ENCODE assay signal across 17 cellular contexts in genomic region chr12:93823616-93824410, GRCh38.
DNase-seq lines count a peak whose midpoint lies in the region; ATAC-seq and TF ChIP-seq lines count a peak whose summit lies in the region.
"Had no signal": no experiment of that assay in that cellular context is flagged by ENCODE, and none has a peak within 500 bp of the region (broad histone marks: within the 10 kb centered on the region; RNA-seq: fewer than 3 reads in every experiment).

No MANE protein-coding gene starts in this region.

- no peaks in the 10 kb centered on the region for H4K20me1 ChIP-seq in osteoblast (ENCODE audit: insufficient read depth, low read length)

- H3K27ac ChIP-seq in osteoblast (ENCODE audit: low read depth, low read length): peak overlapping the region; percentile 54
- H3K27ac ChIP-seq: tibial artery had no signal

- DNase-seq in ELR (ENCODE audit: low read depth) (peak; percentile 46), NCI-H69 (lab: John Stamatoyannopoulos, UW) (peak; percentile 75), globus pallidus (ENCODE audit: low spot score) (peak; percentile 13), osteoblast (ENCODE audit: insufficient read length, low spot score, missing footprints) (no peak), Kasumi-1 (lab: John Stamatoyannopoulos, UW) (no peak)
- DNase-seq in activated naive CD8-positive, alpha-beta T cell treated with anti-CD3 and anti-CD28 coated beads, Interleukin-2, amount 50 U/mL, for 24 hours: no peak
- DNase-seq: activated CD8-positive, alpha-beta memory T cell treated with anti-CD3 and anti-CD28 coated beads, Interleukin-2, amount 50 U/mL, for 4 hours; activated naive CD4-positive, alpha-beta T cell treated with anti-CD3 and anti-CD28 coated beads, Interleukin-2, amount 50 U/mL, for 16 hours; Calu3; effector CD8-positive, alpha-beta T cell; naive thymus-derived CD4-positive, alpha-beta T cell; SIG-M5; stimulated activated CD4-positive, alpha-beta T cell treated with anti-CD3 and anti-CD28 coated beads, Interleukin-4, amount 100 ng/mL, for 24 hours; T-helper 9 cell; tibial artery had no signal

- H3K36me3 ChIP-seq in osteoblast (ENCODE audit: insufficient read depth, low read length): no peaks in the 10 kb centered on the region
- H3K36me3 ChIP-seq: tibial artery had no signal

- peaks cover 2% of the 10 kb centered on the region for H3K79me2 ChIP-seq in osteoblast (ENCODE audit: insufficient read depth, low read length)

- H3K27me3 ChIP-seq in osteoblast (ENCODE audit: insufficient read depth, low read length): no peaks in the 10 kb centered on the region
- H3K27me3 ChIP-seq: tibial artery had no signal

- no peak overlapping the region for H3K4me3 ChIP-seq in osteoblast (ENCODE audit: insufficient read depth, low read length)
- H3K4me3 ChIP-seq: tibial artery had no signal

- no peaks in the 10 kb centered on the region for H3K9me3 ChIP-seq in osteoblast (ENCODE audit: low read depth, low read length)
- H3K9me3 ChIP-seq: tibial artery had no signal

- H3K36me3 Mint-ChIP-seq in activated naive CD8-positive, alpha-beta T cell treated with anti-CD3 and anti-CD28 coated beads, Interleukin-2, amount 50 U/mL, for 24 hours (ENCODE audit: low read depth): peaks cover 4% of the 10 kb centered on the region

- no peak for ATAC-seq in activated naive CD8-positive, alpha-beta T cell treated with anti-CD3 and anti-CD28 coated beads, Interleukin-2, amount 50 U/mL, for 24 hours
- no peak for ATAC-seq in GM18858 (IDR thresholded peaks at IDR 0.05; ENCODE audit: unreplicated experiment)
- no peak for ATAC-seq in GM21825 (IDR thresholded peaks at IDR 0.05; ENCODE audit: unreplicated experiment)
- ATAC-seq: naive thymus-derived CD4-positive, alpha-beta T cell had no signal

- no peak overlapping the region for H3K4me3 Mint-ChIP-seq in activated naive CD8-positive, alpha-beta T cell treated with anti-CD3 and anti-CD28 coated beads, Interleukin-2, amount 50 U/mL, for 24 hours
- H3K4me3 Mint-ChIP-seq: naive thymus-derived CD4-positive, alpha-beta T cell had no signal

- TF ChIP-seq CTCF in osteoblast (IDR thresholded peaks at IDR 0.05; ENCODE audit: extremely low read depth, low read depth, low read length): no peak

- H3K4me2 ChIP-seq in osteoblast (ENCODE audit: insufficient read depth, low read length): peak overlapping the region; percentile 40

- no peak overlapping the region for H3K27ac Mint-ChIP-seq in activated naive CD8-positive, alpha-beta T cell treated with anti-CD3 and anti-CD28 coated beads, Interleukin-2, amount 50 U/mL, for 24 hours
- H3K27ac Mint-ChIP-seq: naive thymus-derived CD4-positive, alpha-beta T cell had no signal

- peak overlapping the region; percentile 67 for H2AFZ ChIP-seq in osteoblast (ENCODE audit: low read length)

- H3K4me1 Mint-ChIP-seq in activated naive CD8-positive, alpha-beta T cell treated with anti-CD3 and anti-CD28 coated beads, Interleukin-2, amount 50 U/mL, for 24 hours: peaks cover 2% of the 10 kb centered on the region

- H3K9me3 Mint-ChIP-seq in activated naive CD8-positive, alpha-beta T cell treated with anti-CD3 and anti-CD28 coated beads, Interleukin-2, amount 50 U/mL, for 24 hours: no peaks in the 10 kb centered on the region

- no peaks in the 10 kb centered on the region for H3K27me3 Mint-ChIP-seq in activated naive CD8-positive, alpha-beta T cell treated with anti-CD3 and anti-CD28 coated beads, Interleukin-2, amount 50 U/mL, for 24 hours
- H3K27me3 Mint-ChIP-seq: naive thymus-derived CD4-positive, alpha-beta T cell had no signal

- H3K4me1 ChIP-seq in osteoblast (ENCODE audit: insufficient read depth, low read length): peaks cover 44% of the 10 kb centered on the region

Comparison
In these comparisons a context has a peak if more than half of its experiments do, and no peak if none do; other contexts are left out.
1. DNase-seq: peak in ELR (single experiment), NCI-H69 (single experiment) and globus pallidus (single experiment); none in osteoblast (single experiment), activated naive CD8-positive, alpha-beta T cell treated with anti-CD3 and anti-CD28 coated beads, Interleukin-2, amount 50 U/mL, for 24 hours (single experiment) and Kasumi-1 (0 of 2).